In genomic region chr11:128195057-128195751, GRCh38 we compare ENCODE assay signal across 11 cellular contexts.
DNase-seq lines count a peak whose midpoint lies in the region; ATAC-seq lines count a peak whose summit lies in the region.
"Had no signal": no experiment of that assay in that cellular context is flagged by ENCODE, and none has a peak within 500 bp of the region (broad histone marks: within the 10 kb centered on the region; RNA-seq: fewer than 3 reads in every experiment).

No MANE protein-coding gene starts in this region.

- no peaks in the 10 kb centered on the region for H3K9me3 Mint-ChIP-seq in activated naive CD4-positive, alpha-beta T cell treated with anti-CD3 and anti-CD28 coated beads for 36 hours
- no peaks in the 10 kb centered on the region for H3K9me3 Mint-ChIP-seq in stimulated activated naive CD8-positive, alpha-beta T cell treated with anti-CD3 and anti-CD28 coated beads, Interleukin-15, amount 100 ng/mL, for 72 hours

- intact Hi-C loops in activated naive CD4-positive, alpha-beta T cell treated with anti-CD3 and anti-CD28 coated beads for 36 hours (cut with micrococcal nuclease), result loop anchor here (1.0 to 2.0 kb wide), 11 partner anchors 15 to 636 kb away; no protein-coding TSS in a partner anchor
- intact Hi-C loops in left ventricle myocardium superior (cut with micrococcal nuclease), result no loop called here

- H3K27me3 Mint-ChIP-seq in activated naive CD4-positive, alpha-beta T cell treated with anti-CD3 and anti-CD28 coated beads for 36 hours (ENCODE audit: low read depth), result no peaks in the 10 kb centered on the region
- H3K27me3 Mint-ChIP-seq in stimulated activated naive CD8-positive, alpha-beta T cell treated with anti-CD3 and anti-CD28 coated beads, Interleukin-15, amount 100 ng/mL, for 72 hours, result no peaks in the 10 kb centered on the region

- H3K27ac Mint-ChIP-seq in activated naive CD4-positive, alpha-beta T cell treated with anti-CD3 and anti-CD28 coated beads for 36 hours, result peak overlapping the region; percentile 32
- peak overlapping the region in 1 of 2 donors; percentile 47 for H3K27ac Mint-ChIP-seq in stimulated activated naive CD8-positive, alpha-beta T cell treated with anti-CD3 and anti-CD28 coated beads, Interleukin-15, amount 100 ng/mL, for 72 hours

- CTCF ChIA-PET in activated naive CD4-positive, alpha-beta T cell treated with anti-CD3 and anti-CD28 coated beads for 36 hours (lab: Charles Lee), result interaction anchor here (0.7 to 3.3 kb wide), 3 partner anchors 29 to 435 kb away, joined by 3 to 16 read pairs (median 3); no protein-coding TSS in a partner anchor

- no peaks in the 10 kb centered on the region for H3K36me3 Mint-ChIP-seq in activated naive CD4-positive, alpha-beta T cell treated with anti-CD3 and anti-CD28 coated beads for 36 hours (ENCODE audit: low read depth)

- H3K4me3 Mint-ChIP-seq in activated naive CD4-positive, alpha-beta T cell treated with anti-CD3 and anti-CD28 coated beads for 36 hours, result peak overlapping the region; percentile 6
- H3K4me3 Mint-ChIP-seq in stimulated activated naive CD8-positive, alpha-beta T cell treated with anti-CD3 and anti-CD28 coated beads, Interleukin-15, amount 100 ng/mL, for 72 hours, result peak overlapping the region; percentile 3 to 58

- ATAC-seq in left ventricle myocardium superior, result peak; percentile 81
- peak; percentile 90 for ATAC-seq in stimulated activated naive CD8-positive, alpha-beta T cell treated with anti-CD3 and anti-CD28 coated beads, Interleukin-15, amount 100 ng/mL, for 72 hours
- no peak for ATAC-seq in HG03520 (IDR thresholded peaks at IDR 0.05; ENCODE audit: unreplicated experiment)
- ATAC-seq: body of pancreas had no signal

- peaks cover 42% of the 10 kb centered on the region for H3K4me1 Mint-ChIP-seq in activated naive CD4-positive, alpha-beta T cell treated with anti-CD3 and anti-CD28 coated beads for 36 hours (ENCODE audit: low read depth)
- H3K4me1 Mint-ChIP-seq in stimulated activated naive CD8-positive, alpha-beta T cell treated with anti-CD3 and anti-CD28 coated beads, Interleukin-15, amount 100 ng/mL, for 72 hours, result peaks cover 46% of the 10 kb centered on the region

- peak; percentile 77 for DNase-seq in activated naive CD4-positive, alpha-beta T cell treated with anti-CD3 and anti-CD28 coated beads for 36 hours
- DNase-seq in activated naive CD4-positive, alpha-beta T cell (lab: John Stamatoyannopoulos, UW), result no peak
- peak; percentile 34 for DNase-seq in activated CD4-positive, alpha-beta T cell treated with anti-CD3 and anti-CD28 coated beads, Interleukin-2, amount 50 U/mL, for 1 hour
- DNase-seq in left ventricle myocardium superior, result no peak
- DNase-seq in stimulated activated naive CD8-positive, alpha-beta T cell treated with anti-CD3 and anti-CD28 coated beads, Interleukin-15, amount 100 ng/mL, for 72 hours, result peak; percentile 20 to 80
- no peak for DNase-seq in HCEC 1CT
- no peak for DNase-seq in COLO829 (ENCODE audit: low spot score)
- DNase-seq: BE2C, body of pancreas, OCI-M1 had no signal

Comparison
In these comparisons a context has a peak if more than half of its experiments do, and no peak if none do; other contexts are left out.
1. DNase-seq: peak in activated naive CD4-positive, alpha-beta T cell treated with anti-CD3 and anti-CD28 coated beads for 36 hours (single experiment), activated CD4-positive, alpha-beta T cell treated with anti-CD3 and anti-CD28 coated beads, Interleukin-2, amount 50 U/mL, for 1 hour (single experiment) and stimulated activated naive CD8-positive, alpha-beta T cell treated with anti-CD3 and anti-CD28 coated beads, Interleukin-15, amount 100 ng/mL, for 72 hours (2 of 2); none in activated naive CD4-positive, alpha-beta T cell (0 of 4), left ventricle myocardium superior (single experiment), HCEC 1CT (single experiment) and COLO829 (single experiment).